Comparison of ENCODE assay signal across 8 cellular contexts in genomic region chr19:18612772-18613588, GRCh38. TPM values are rescaled to one million over a fixed set of nuclear protein-coding genes. Genes with fewer than 3 reads are reported as not detected.
A peak's percentile ranks its signal among the peaks of the same experiment; 100 is the strongest.
DNase-seq lines count a peak whose midpoint lies in the region; ATAC-seq and TF ChIP-seq lines count a peak whose summit lies in the region.

Gene TMEM59L (plus strand): TSS chr19:18612870. CDS start chr19:18612959, 89 bp downstream.

- no peak within 1 kb of the TSS for H3K27ac Mint-ChIP-seq in T-cell

- in situ Hi-C loops in GM13976 (cut with MboI; ENCODE audit: low sequenced_read_pairs, unreplicated experiment): no loop called here

- peaks cover 59% of the 10 kb centered on the region for H3K27me3 ChIP-seq in muscle layer of duodenum (ENCODE audit: low read depth, low read length)
- H3K27me3 ChIP-seq in aorta (ENCODE audit: control insufficient read depth in 1 of 2, insufficient read depth in 2 of 2, low read length in 1 of 2): no peaks in the 10 kb centered on the region

- no peaks in the 10 kb centered on the region for H3K9me3 ChIP-seq in muscle layer of duodenum (ENCODE audit: control insufficient read depth in 1 of 2, low read length in 2 of 2)
- H3K9me3 ChIP-seq in aorta (ENCODE audit: control insufficient read depth, low read length): no peaks in the 10 kb centered on the region

- ATAC-seq in T-cell (replicated peaks in 1 of 4): peak; percentile 47 to 83 (median 71)
- peak; percentile 5 for ATAC-seq in aorta (ENCODE audit: low FRiP score)
- ATAC-seq in HG03280 (IDR thresholded peaks at IDR 0.05; ENCODE audit: unreplicated experiment): no peak

- no peaks in the 10 kb centered on the region for H3K9me3 Mint-ChIP-seq in T-cell

- H3K36me3 ChIP-seq in muscle layer of duodenum (ENCODE audit: control insufficient read depth in 1 of 2, insufficient read depth in 2 of 2, low read length in 2 of 2): no peaks in the 10 kb centered on the region
- no peaks in the 10 kb centered on the region for H3K36me3 ChIP-seq in aorta (ENCODE audit: control insufficient read depth in 1 of 2, insufficient read depth in 2 of 2, low read length in 1 of 2)

- H3K4me3 ChIP-seq in muscle layer of duodenum (ENCODE audit: low read depth in 1 of 2, low read length in 2 of 2) (peak within 1 kb of the TSS; percentile 21 to 78), aorta (ENCODE audit: low read length in 2 of 2) (peak within 1 kb of the TSS in 1 of 2 donors; percentile 10)

- intact Hi-C loops in aorta (cut with DNase I): no loop called here

- peak within 1 kb of the TSS; percentile 67 to 78 (median 71) for H3K4me3 Mint-ChIP-seq in T-cell

- H3K4me1 ChIP-seq in muscle layer of duodenum (ENCODE audit: control insufficient read depth in 1 of 2, insufficient read depth in 2 of 2, low read length in 2 of 2) (peaks cover 0 to 30% of the 10 kb centered on the region in 2 donors), aorta (ENCODE audit: control insufficient read depth in 1 of 2, insufficient read depth in 2 of 2, low read length in 2 of 2) (no peaks in the 10 kb centered on the region)

- peaks cover 53 to 87% of the 10 kb centered on the region in 2 donors for H3K27me3 Mint-ChIP-seq in T-cell

- 2 to 3% methylated on average over 69 to 70 of the region's 70 CpGs for WGBS in aorta, 2 donors

- peaks cover 14 to 31% (median 20%) of the 10 kb centered on the region in 3 donors for H3K4me1 Mint-ChIP-seq in T-cell

- POLR2A ChIA-PET in T-cell (lab: Charles Lee): interaction anchor here in 1 of 2 donors (0.6 kb wide), 1 partner anchor 183 kb away, joined by 8 read pairs; no protein-coding TSS in a partner anchor

- peak; percentile 52 for DNase-seq in GM13976 (ENCODE audit: low spot score)
- peak in 30 of 34 experiments; percentile 28 to 65 (median 47) for DNase-seq in T-cell
- no peak for DNase-seq in aorta
- DNase-seq in NCI-H187 treated with DMSO at 0.1 percent for 48 hours (lab: John Stamatoyannopoulos, UW): no peak
- no peak for DNase-seq in HUDEP-2 (lab: John Stamatoyannopoulos, UW; ENCODE audit: unreplicated experiment in 76 of 76)

- peak within 1 kb of the TSS; percentile 69 for H3K27ac ChIP-seq in cingulate gyrus (ENCODE audit: low read depth, low read length)
- H3K27ac ChIP-seq in muscle layer of duodenum (ENCODE audit: low read length): no peak within 1 kb of the TSS
- no peak within 1 kb of the TSS for H3K27ac ChIP-seq in aorta (ENCODE audit: low read depth in 1 of 2, low read length in 2 of 2)

- H3K36me3 Mint-ChIP-seq in T-cell: no peaks in the 10 kb centered on the region

- TF ChIP-seq CTCF in GM13976 (IDR thresholded peaks at IDR 0.05; ENCODE audit: borderline replicate concordance, control extremely low read depth, extremely low read depth, insufficient read depth, missing control alignments): no peak

- CTCF ChIA-PET in T-cell (lab: Charles Lee): no interaction called here

RNA-seq across cellular contexts. Expression of gene TMEM59L, which starts in this region (rescaled TPM):
- under 1 TPM in 2 of 5 donors, not detected in 3; 0.38 to 0.40 TPM for total RNA-seq in T-cell
- 1 to 10 TPM in 1 of 2 donors, under 1 TPM in 1; 0.97 to 8.9 TPM for total RNA-seq in aorta
- polyA plus RNA-seq in aorta: 1 to 10 TPM; 3.0 to 8.5 TPM

Comparison
In these comparisons a context has a peak if more than half of its experiments do, and no peak if none do; other contexts are left out.
1. Peak in DNase-seq and ATAC-seq in T-cell; RNA of the gene not detected or under 1 TPM.